Comparison of ENCODE assay signal across 14 cellular contexts in the genomic region with DNA sequence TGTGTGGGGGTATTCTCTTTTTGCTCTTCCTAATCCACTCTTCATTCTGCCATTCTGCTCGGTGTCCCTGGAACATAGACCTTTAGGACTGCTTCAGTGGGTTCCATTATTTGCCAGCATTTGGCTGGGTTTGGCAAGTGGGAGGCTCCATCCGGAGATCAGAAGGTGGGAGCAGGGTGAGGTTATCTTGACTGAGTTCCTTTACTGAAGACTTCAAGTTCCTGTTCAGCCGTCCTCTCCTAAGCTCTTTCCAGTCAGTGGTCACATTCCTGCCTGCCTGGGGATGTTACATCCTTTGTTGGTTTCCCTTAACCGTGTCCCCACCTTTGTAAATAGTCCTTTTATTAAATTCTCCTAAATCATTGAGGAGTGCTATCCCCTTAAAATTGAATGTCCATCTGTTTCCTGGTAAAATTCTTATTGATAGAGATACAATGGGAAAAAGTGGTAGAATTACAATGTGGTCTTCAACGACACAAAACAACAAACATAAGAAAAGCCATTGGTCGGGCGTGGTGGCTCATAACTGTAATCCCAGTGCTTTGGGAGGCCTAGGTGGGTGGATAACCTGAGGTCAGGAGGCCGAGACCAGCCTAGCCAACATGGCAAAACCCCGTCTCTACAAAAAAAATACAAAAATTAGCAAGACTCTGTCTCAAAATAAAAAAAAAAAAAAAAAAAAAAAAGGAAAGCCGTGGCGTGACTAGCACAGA. TPM values are rescaled to one million over a fixed set of nuclear protein-coding genes. Genes with fewer than 3 reads are reported as not detected.
A peak's percentile ranks its signal among the peaks of the same experiment; 100 is the strongest.
DNase-seq lines count a peak whose midpoint lies in the region; ATAC-seq and TF ChIP-seq lines count a peak whose summit lies in the region.
"Had no signal": no experiment of that assay in that cellular context is flagged by ENCODE, and none has a peak within 500 bp of the region (broad histone marks: within the 10 kb centered on the region; RNA-seq: fewer than 3 reads in every experiment).

No MANE protein-coding gene starts in this region.

- no peak for TF ChIP-seq EP300 in esophagus muscularis mucosa (IDR thresholded peaks at IDR 0.05)

- H3K9me3 Mint-ChIP-seq in activated CD4-positive, alpha-beta memory T cell treated with anti-CD3 and anti-CD28 coated beads, Interleukin-2, amount 10 ng/mL, durations not matched to agents 7 days and 5 days: no peaks in the 10 kb centered on the region
- no peaks in the 10 kb centered on the region for H3K9me3 Mint-ChIP-seq in endothelial cell (ENCODE audit: unreplicated experiment)
- H3K9me3 Mint-ChIP-seq: mesothelial cell of epicardium had no signal

- CTCF ChIA-PET in activated CD4-positive, alpha-beta memory T cell treated with anti-CD3 and anti-CD28 coated beads, Interleukin-2, amount 10 ng/mL, durations not matched to agents 7 days and 5 days (lab: Charles Lee): interaction anchor here (0.7 to 5.1 kb wide), 6 partner anchors 21 to 203 kb away, joined by 3 to 48 read pairs (median 6); a partner anchor contains a TSS

- no peaks in the 10 kb centered on the region for H3K27me3 Mint-ChIP-seq in activated CD4-positive, alpha-beta memory T cell treated with anti-CD3 and anti-CD28 coated beads, Interleukin-2, amount 10 ng/mL, durations not matched to agents 7 days and 5 days
- H3K27me3 Mint-ChIP-seq in endothelial cell (ENCODE audit: unreplicated experiment): peaks cover 6% of the 10 kb centered on the region

- TF ChIP-seq CTCF in upper lobe of right lung (IDR thresholded peaks at IDR 0.05): no peak
- TF ChIP-seq CTCF in endothelial cell (IDR thresholded peaks at IDR 0.05; ENCODE audit: unreplicated experiment): no peak
- TF ChIP-seq CTCF in esophagus muscularis mucosa (IDR thresholded peaks at IDR 0.05): no peak

- H3K4me3 ChIP-seq in upper lobe of right lung: no peak overlapping the region
- H3K4me3 ChIP-seq in esophagus muscularis mucosa: no peak overlapping the region
- H3K4me3 ChIP-seq: dorsolateral prefrontal cortex, uterus had no signal

- H3K4me3 Mint-ChIP-seq in activated CD4-positive, alpha-beta memory T cell treated with anti-CD3 and anti-CD28 coated beads, Interleukin-2, amount 10 ng/mL, durations not matched to agents 7 days and 5 days: peak overlapping the region; percentile 53
- H3K4me3 Mint-ChIP-seq in endothelial cell (ENCODE audit: unreplicated experiment): no peak overlapping the region
- H3K4me3 Mint-ChIP-seq: mesothelial cell of epicardium had no signal

- no peaks in the 10 kb centered on the region for H3K4me1 ChIP-seq in upper lobe of right lung
- no peaks in the 10 kb centered on the region for H3K4me1 ChIP-seq in esophagus muscularis mucosa
- H3K4me1 ChIP-seq: uterus had no signal

- no peak for TF ChIP-seq POLR2A in esophagus muscularis mucosa (IDR thresholded peaks at IDR 0.05; ENCODE audit: low read depth)

- H3K27ac ChIP-seq in epithelial cell of prostate (peak overlapping the region; percentile 17), upper lobe of right lung (peak overlapping the region; percentile 15), esophagus muscularis mucosa (replicated peaks in 1 of 4) (no peak overlapping the region)
- H3K27ac ChIP-seq: uterus had no signal

- H3K27me3 ChIP-seq in upper lobe of right lung (no peaks in the 10 kb centered on the region), esophagus muscularis mucosa (no peaks in the 10 kb centered on the region)
- H3K27me3 ChIP-seq: dorsolateral prefrontal cortex, uterus had no signal

- H3K4me1 Mint-ChIP-seq in activated CD4-positive, alpha-beta memory T cell treated with anti-CD3 and anti-CD28 coated beads, Interleukin-2, amount 10 ng/mL, durations not matched to agents 7 days and 5 days: peaks cover 52% of the 10 kb centered on the region
- peaks cover 26% of the 10 kb centered on the region for H3K4me1 Mint-ChIP-seq in endothelial cell (ENCODE audit: unreplicated experiment)

- intact Hi-C loops in upper lobe of right lung (cut with DNase I) (no loop called here), esophagus muscularis mucosa (cut with DNase I) (no loop called here)

- H3K27ac Mint-ChIP-seq in activated CD4-positive, alpha-beta memory T cell treated with anti-CD3 and anti-CD28 coated beads, Interleukin-2, amount 10 ng/mL, durations not matched to agents 7 days and 5 days: peak overlapping the region; percentile 96
- no peak overlapping the region for H3K27ac Mint-ChIP-seq in endothelial cell (ENCODE audit: unreplicated experiment)
- H3K27ac Mint-ChIP-seq: mesothelial cell of epicardium had no signal

- POLR2A ChIA-PET in activated CD4-positive, alpha-beta memory T cell treated with anti-CD3 and anti-CD28 coated beads, Interleukin-2, amount 10 ng/mL, durations not matched to agents 7 days and 5 days (lab: Charles Lee): interaction anchor here (0.7 to 5.5 kb wide), 22 partner anchors 7 to 221 kb away, joined by 3 to 75 read pairs (median 4); a partner anchor contains a TSS

- no peak for ATAC-seq in upper lobe of right lung

- DNase-seq in stimulated activated CD4-positive, alpha-beta T cell treated with anti-CD3 and anti-CD28 coated beads, Interleukin-2, amount 100 ng/mL, for 24 hours: peak; percentile 24 to 27
- DNase-seq in stimulated activated CD4-positive, alpha-beta T cell treated with anti-CD3 and anti-CD28 coated beads, Interleukin-1b, Interleukin-23, amount 100 ng/mL, for 48 hours: no peak
- DNase-seq in activated CD4-positive, alpha-beta memory T cell treated with anti-CD3 and anti-CD28 coated beads, Interleukin-2, amount 10 ng/mL, durations not matched to agents 7 days and 5 days: peak; percentile 19
- DNase-seq in epithelial cell of prostate (ENCODE audit: low read depth, low spot score) (no peak), upper lobe of right lung (no peak), endothelial cell (ENCODE audit: low spot score) (no peak), esophagus muscularis mucosa (ENCODE audit: extremely low spot score) (no peak), glomerular visceral epithelial cell (ENCODE audit: extremely low spot score) (no peak)
- DNase-seq: DMS79 treated with DMSO at 0.1 percent for 48 hours, dorsolateral prefrontal cortex, NCI-H1436, NCI-H446 treated with DMSO at 0.1 percent for 48 hours, uterus had no signal

- WGBS in esophagus muscularis mucosa: 80% methylated on average over 11 of the region's 11 CpGs

- H3K36me3 ChIP-seq in upper lobe of right lung (no peaks in the 10 kb centered on the region), esophagus muscularis mucosa (no peaks in the 10 kb centered on the region)
- H3K36me3 ChIP-seq: uterus had no signal

- H3K9me3 ChIP-seq in upper lobe of right lung: no peaks in the 10 kb centered on the region
- no peaks in the 10 kb centered on the region for H3K9me3 ChIP-seq in esophagus muscularis mucosa
- H3K9me3 ChIP-seq: uterus had no signal

- H3K36me3 Mint-ChIP-seq in activated CD4-positive, alpha-beta memory T cell treated with anti-CD3 and anti-CD28 coated beads, Interleukin-2, amount 10 ng/mL, durations not matched to agents 7 days and 5 days (ENCODE audit: low read depth): no peaks in the 10 kb centered on the region
- H3K36me3 Mint-ChIP-seq in endothelial cell (ENCODE audit: low read depth, unreplicated experiment): no peaks in the 10 kb centered on the region
- H3K36me3 Mint-ChIP-seq: mesothelial cell of epicardium had no signal

RNA-seq across cellular contexts. Expression of a gene that starts 5.0 kb away (rescaled TPM):
- 10 to 100 TPM; 30.8 to 33.0 TPM for total RNA-seq in activated CD4-positive, alpha-beta memory T cell treated with anti-CD3 and anti-CD28 coated beads, Interleukin-2, amount 10 ng/mL, durations not matched to agents 7 days and 5 days
- total RNA-seq in upper lobe of right lung (33.8 TPM), endothelial cell (ENCODE audit: unreplicated experiment) (19.8 TPM), esophagus muscularis mucosa (10 to 100 TPM; 10.9 to 17.0 (median 12.6) TPM)

RNA-seq across cellular contexts. Expression of a gene that starts 53.6 kb away (rescaled TPM):
- 10 to 100 TPM; 75.0 to 75.3 TPM for total RNA-seq in activated CD4-positive, alpha-beta memory T cell treated with anti-CD3 and anti-CD28 coated beads, Interleukin-2, amount 10 ng/mL, durations not matched to agents 7 days and 5 days
- 39.9 TPM for total RNA-seq in upper lobe of right lung
- total RNA-seq in endothelial cell (ENCODE audit: unreplicated experiment): 128 TPM
- 10 to 100 TPM; 21.0 to 32.8 (median 21.6) TPM for total RNA-seq in esophagus muscularis mucosa

RNA-seq across cellular contexts. Expression of a gene that starts 58.5 kb away (rescaled TPM):
- 10 to 100 TPM; 31.9 to 37.3 TPM for total RNA-seq in activated CD4-positive, alpha-beta memory T cell treated with anti-CD3 and anti-CD28 coated beads, Interleukin-2, amount 10 ng/mL, durations not matched to agents 7 days and 5 days
- 20.3 TPM for total RNA-seq in upper lobe of right lung
- 28.5 TPM for total RNA-seq in endothelial cell (ENCODE audit: unreplicated experiment)
- total RNA-seq in esophagus muscularis mucosa: 10 to 100 TPM; 23.9 to 40.3 (median 30.4) TPM

Comparison
In these comparisons a context has a peak if more than half of its experiments do, and no peak if none do; other contexts are left out.
1. DNase-seq: peak in stimulated activated CD4-positive, alpha-beta T cell treated with anti-CD3 and anti-CD28 coated beads, Interleukin-2, amount 100 ng/mL, for 24 hours (2 of 2) and activated CD4-positive, alpha-beta memory T cell treated with anti-CD3 and anti-CD28 coated beads, Interleukin-2, amount 10 ng/mL, durations not matched to agents 7 days and 5 days (single experiment); none in stimulated activated CD4-positive, alpha-beta T cell treated with anti-CD3 and anti-CD28 coated beads, Interleukin-1b, Interleukin-23, amount 100 ng/mL, for 48 hours (single experiment), epithelial cell of prostate (single experiment), upper lobe of right lung (single experiment), endothelial cell (single experiment), esophagus muscularis mucosa (single experiment) and glomerular visceral epithelial cell (single experiment).
2. H3K27ac ChIP-seq: peak in epithelial cell of prostate (single experiment) and upper lobe of right lung (single experiment); none in esophagus muscularis mucosa (0 of 4).